ENCODE assay signal across 21 cellular contexts in the genomic region with DNA sequence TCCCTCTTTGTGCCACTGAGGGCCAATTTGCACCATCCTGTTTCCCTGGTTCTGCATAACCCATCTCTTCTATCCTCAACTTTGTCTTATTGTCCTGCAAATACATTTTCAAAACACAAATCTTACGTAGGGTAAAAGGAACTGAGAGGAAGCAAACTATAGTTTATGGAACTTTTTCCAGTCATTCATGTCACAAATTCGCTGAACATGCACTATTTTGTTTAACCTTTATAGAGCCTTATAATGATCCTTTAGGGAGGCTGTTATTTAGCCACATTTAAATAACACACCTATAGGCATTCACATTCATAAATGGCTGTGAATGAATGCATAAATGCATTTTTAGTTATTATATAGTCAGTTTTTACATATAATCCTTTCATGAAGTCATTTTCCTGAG.
"Had no signal": no experiment of that assay in that cellular context is flagged by ENCODE, and none has a peak within 500 bp of the region (broad histone marks: within the 10 kb centered on the region; RNA-seq: fewer than 3 reads in every experiment).

No MANE protein-coding gene starts in this region.

- H3K27ac Mint-ChIP-seq: immature natural killer cell, nephron progenitor cell had no signal

- DNase-seq: cortex of kidney; dorsolateral prefrontal cortex; effector CD8-positive, alpha-beta T cell; glutamatergic neuron; immature natural killer cell; left colon; left ventricle myocardium superior; midbrain; naive B cell; nephron progenitor cell; posterior cingulate gyrus; sigmoid colon; small intestine; stimulated activated CD4-positive, alpha-beta T cell treated with anti-CD3 and anti-CD28 coated beads, Interleukin-12 subunit alpha, Interleukin-12 subunit beta, amount 100 ng/mL, for 4 hours; stimulated activated CD4-positive, alpha-beta T cell treated with anti-CD3 and anti-CD28 coated beads, Interleukin-2, amount 100 ng/mL, for 48 hours; stimulated activated naive CD4-positive, alpha-beta T cell treated with Interleukin-2 at 50 U/mL for 16 hours; upper lobe of left lung; uterus had no signal

- H3K27me3 Mint-ChIP-seq: naive B cell had no signal

- ATAC-seq: esophagus mucosa, gastroesophageal sphincter, left colon, left ventricle myocardium superior had no signal

- H3K4me3 Mint-ChIP-seq: immature natural killer cell, naive B cell, nephron progenitor cell had no signal

- H3K36me3 Mint-ChIP-seq: immature natural killer cell, naive B cell had no signal

- H3K27me3 ChIP-seq: dorsolateral prefrontal cortex, gastroesophageal sphincter, sigmoid colon, upper lobe of left lung, uterus had no signal

- H3K9me3 ChIP-seq: gastroesophageal sphincter, sigmoid colon, upper lobe of left lung, uterus had no signal

- H3K9me3 Mint-ChIP-seq: immature natural killer cell, naive B cell, nephron progenitor cell had no signal

- H3K36me3 ChIP-seq: gastroesophageal sphincter, sigmoid colon, upper lobe of left lung, uterus had no signal

- H3K4me1 ChIP-seq: gastroesophageal sphincter, sigmoid colon, upper lobe of left lung, uterus had no signal

- H3K4me1 Mint-ChIP-seq: naive B cell, nephron progenitor cell had no signal

- H3K4me3 ChIP-seq: dorsolateral prefrontal cortex, gastroesophageal sphincter, lung, sigmoid colon, upper lobe of left lung, uterus had no signal

- H3K27ac ChIP-seq: dorsolateral prefrontal cortex, gastroesophageal sphincter, sigmoid colon, upper lobe of left lung, uterus had no signal
